ENCODE assay signal across 16 cellular contexts in genomic region chr2:187527262-187527661, GRCh38. TPM values are rescaled to one million over a fixed set of nuclear protein-coding genes. Genes with fewer than 3 reads are reported as not detected.
DNase-seq lines count a peak whose midpoint lies in the region; ATAC-seq, FAIRE-seq and TF ChIP-seq lines count a peak whose summit lies in the region.
"Had no signal": no experiment of that assay in that cellular context is flagged by ENCODE, and none has a peak within 500 bp of the region (broad histone marks: within the 10 kb centered on the region; RNA-seq: fewer than 3 reads in every experiment).

No MANE protein-coding gene starts in this region.

- H3K9me3 ChIP-seq in H9 (ENCODE audit: control insufficient read depth, low read depth, low read length) = no peaks in the 10 kb centered on the region
- H3K9me3 ChIP-seq in astrocyte (ENCODE audit: insufficient read depth, low read depth, low read length) = no peaks in the 10 kb centered on the region
- no peaks in the 10 kb centered on the region for H3K9me3 ChIP-seq in skeletal muscle satellite cell (replicated peaks; ENCODE audit: low read length)

- H2AK5ac ChIP-seq in H9 (ENCODE audit: insufficient read length, low read length) = no peak overlapping the region

- H3K4ac ChIP-seq in H9 (ENCODE audit: low read depth, low read length) = no peak overlapping the region

- H3K79me2 ChIP-seq in H9 (ENCODE audit: insufficient read depth, low read length) = no peaks in the 10 kb centered on the region
- H3K79me2 ChIP-seq in astrocyte (ENCODE audit: insufficient read depth, low read length) = peaks cover 15% of the 10 kb centered on the region

- DNase-seq in H9 = no peak
- DNase-seq in astrocyte (ENCODE audit: low read depth) = peak; percentile 77
- DNase-seq in glutamatergic neuron = no peak
- no peak for DNase-seq in SK-N-DZ (ENCODE audit: low spot score)
- DNase-seq in OCI-M1 (lab: John Stamatoyannopoulos, UW) = no peak
- DNase-seq: activated CD4-positive, alpha-beta memory T cell treated with anti-CD3 and anti-CD28 coated beads for 36 hours; activated naive CD4-positive, alpha-beta T cell treated with anti-CD3 and anti-CD28 coated beads, Interleukin-2, amount 50 U/mL, for 16 hours; DMS79 treated with DMSO at 0.1 percent for 48 hours; effector memory CD8-positive, alpha-beta T cell; naive thymus-derived CD4-positive, alpha-beta T cell; NCI-H1105 treated with DMSO at 0.1 percent for 48 hours; NCI-H82; stimulated activated naive B cell treated with anti-CD40 and anti-IgM and Interleukin-4, amounts not matched to agents 10 μg/mL and 1 μg/mL and 100 μg/mL, for 72 hours had no signal

- H3K14ac ChIP-seq in H9 (ENCODE audit: insufficient read depth, low read length) = no peak overlapping the region

- H3K79me1 ChIP-seq in H9 (ENCODE audit: insufficient read depth, low read depth, low read length, poor library complexity, severe bottlenecking) = no peaks in the 10 kb centered on the region

- H2BK5ac ChIP-seq in H9 (ENCODE audit: insufficient read length, low read length) = no peak overlapping the region

- no peaks in the 10 kb centered on the region; the same call in 1 of the 2 replicates for H3K4me1 ChIP-seq in H9 (ENCODE audit: insufficient read depth, low read length)
- peaks cover 9% of the 10 kb centered on the region for H3K4me1 ChIP-seq in astrocyte (ENCODE audit: insufficient read depth, low read length)
- peaks cover 39% of the 10 kb centered on the region for H3K4me1 ChIP-seq in skeletal muscle satellite cell (ENCODE audit: control insufficient read depth, insufficient read depth, low read length)

- no peak overlapping the region for H3K4me2 ChIP-seq in H9 (ENCODE audit: insufficient read depth, insufficient read length, low read length)
- no peak overlapping the region for H3K4me2 ChIP-seq in astrocyte (ENCODE audit: low read length)
- peak overlapping the region; percentile 40 for H3K4me2 ChIP-seq in skeletal muscle satellite cell (ENCODE audit: low read length)

- H3K4me3 Mint-ChIP-seq in H9 = no peak overlapping the region
- H3K4me3 Mint-ChIP-seq in astrocyte (ENCODE audit: unreplicated experiment) = no peak overlapping the region
- H3K4me3 Mint-ChIP-seq in glutamatergic neuron (ENCODE audit: unreplicated experiment) = peak overlapping the region; percentile 61
- H3K4me3 Mint-ChIP-seq: activated CD4-positive, alpha-beta memory T cell treated with anti-CD3 and anti-CD28 coated beads for 36 hours; effector memory CD8-positive, alpha-beta T cell; naive thymus-derived CD4-positive, alpha-beta T cell; stimulated activated naive B cell treated with anti-CD40 and anti-IgM and Interleukin-4, amounts not matched to agents 10 μg/mL and 1 μg/mL and 100 μg/mL, for 72 hours had no signal

- H2BK120ac ChIP-seq in H9 (ENCODE audit: low read depth, low read length, poor library complexity, severe bottlenecking) = no peak overlapping the region

- no peak overlapping the region for H3K27ac ChIP-seq in H9 (ENCODE audit: insufficient read length, low read depth, low read length)
- peak overlapping the region; percentile 48 for H3K27ac ChIP-seq in astrocyte (ENCODE audit: low read depth, low read length)
- H3K27ac ChIP-seq: HL-60 had no signal

- H3K9me3 Mint-ChIP-seq in H9 (0 out of 5 replicates have a peak, but pooled peaks cover 0 to 2% of the 10 kb centered on the region in 2 experiments), astrocyte (ENCODE audit: unreplicated experiment) (no peaks in the 10 kb centered on the region), glutamatergic neuron (ENCODE audit: unreplicated experiment) (no peaks in the 10 kb centered on the region)
- H3K9me3 Mint-ChIP-seq: activated CD4-positive, alpha-beta memory T cell treated with anti-CD3 and anti-CD28 coated beads for 36 hours; effector memory CD8-positive, alpha-beta T cell; naive thymus-derived CD4-positive, alpha-beta T cell; stimulated activated naive B cell treated with anti-CD40 and anti-IgM and Interleukin-4, amounts not matched to agents 10 μg/mL and 1 μg/mL and 100 μg/mL, for 72 hours had no signal

- H3K9ac ChIP-seq in H9 (ENCODE audit: extremely low read depth, insufficient read length, low read length) = no peak overlapping the region
- no peak overlapping the region for H3K9ac ChIP-seq in astrocyte (ENCODE audit: low read length)
- H3K9ac ChIP-seq in skeletal muscle satellite cell (ENCODE audit: low read depth, low read length) = peak overlapping the region; percentile 17

- H4K20me1 ChIP-seq in H9 (ENCODE audit: control insufficient read depth, insufficient read depth, insufficient read length) (no peaks in the 10 kb centered on the region), astrocyte (ENCODE audit: insufficient read depth, low read length) (no peaks in the 10 kb centered on the region)

- H3K18ac ChIP-seq in H9 (ENCODE audit: insufficient read length, low read depth, low read length) = no peak overlapping the region

- H3K4me1 Mint-ChIP-seq in H9 (peaks cover 17 to 20% of the 10 kb centered on the region in 2 experiments), astrocyte (ENCODE audit: low read depth, unreplicated experiment) (peaks cover 5% of the 10 kb centered on the region), glutamatergic neuron (ENCODE audit: low read depth, unreplicated experiment) (peaks cover 15% of the 10 kb centered on the region)
- H3K4me1 Mint-ChIP-seq: stimulated activated naive B cell treated with anti-CD40 and anti-IgM and Interleukin-4, amounts not matched to agents 10 μg/mL and 1 μg/mL and 100 μg/mL, for 72 hours had no signal

- TF ChIP-seq CTCF in H9 (conservative IDR thresholded peaks at IDR 0.05) (no peak), astrocyte (IDR thresholded peaks at IDR 0.05; ENCODE audit: insufficient read depth, low read depth, low read length) (no peak), glutamatergic neuron (IDR thresholded peaks at IDR 0.05; ENCODE audit: partially characterized antibody, unreplicated experiment) (no peak)

- H3K36me3 Mint-ChIP-seq in H9 (ENCODE audit: insufficient read depth in 1 of 3, low read depth in 3 of 3) (0 out of 7 replicates have a peak, but pooled peaks cover 0 to 1% (median 0%) of the 10 kb centered on the region in 3 experiments), astrocyte (ENCODE audit: low read depth, unreplicated experiment) (peaks cover 2% of the 10 kb centered on the region), glutamatergic neuron (ENCODE audit: unreplicated experiment) (no peaks in the 10 kb centered on the region)
- H3K36me3 Mint-ChIP-seq: activated CD4-positive, alpha-beta memory T cell treated with anti-CD3 and anti-CD28 coated beads for 36 hours; naive thymus-derived CD4-positive, alpha-beta T cell; stimulated activated naive B cell treated with anti-CD40 and anti-IgM and Interleukin-4, amounts not matched to agents 10 μg/mL and 1 μg/mL and 100 μg/mL, for 72 hours had no signal

- H3K23me2 ChIP-seq in H9 (ENCODE audit: insufficient read length, low read depth, low read length, poor library complexity, severe bottlenecking) = no peaks in the 10 kb centered on the region

- no peak overlapping the region for H3K23ac ChIP-seq in H9 (ENCODE audit: insufficient read length, low read depth, low read length)

- H3T11ph ChIP-seq in H9 (ENCODE audit: low read length) = no peak overlapping the region

- WGBS in H9 (ENCODE audit: extremely low coverage, insufficient read length, low lambda C conversion rate) = no CpG with 5 or more reads among the region's 4 CpGs

- H2BK15ac ChIP-seq in H9 (ENCODE audit: low read depth, low read length) = no peak overlapping the region

- H3K27ac Mint-ChIP-seq in H9 = peak overlapping the region; percentile 39 to 98 (median 72); a peak in 4 of 7 replicates
- no peak overlapping the region for H3K27ac Mint-ChIP-seq in astrocyte (ENCODE audit: unreplicated experiment)
- H3K27ac Mint-ChIP-seq in glutamatergic neuron (ENCODE audit: unreplicated experiment) = peak overlapping the region; percentile 81
- H3K27ac Mint-ChIP-seq: activated CD4-positive, alpha-beta memory T cell treated with anti-CD3 and anti-CD28 coated beads for 36 hours; effector memory CD8-positive, alpha-beta T cell; naive thymus-derived CD4-positive, alpha-beta T cell; stimulated activated naive B cell treated with anti-CD40 and anti-IgM and Interleukin-4, amounts not matched to agents 10 μg/mL and 1 μg/mL and 100 μg/mL, for 72 hours had no signal

- no peaks in the 10 kb centered on the region for H3K27me3 Mint-ChIP-seq in H9 (ENCODE audit: low read depth)
- no peaks in the 10 kb centered on the region for H3K27me3 Mint-ChIP-seq in astrocyte (ENCODE audit: low read depth, unreplicated experiment)
- H3K27me3 Mint-ChIP-seq in glutamatergic neuron (ENCODE audit: unreplicated experiment) = no peaks in the 10 kb centered on the region
- H3K27me3 Mint-ChIP-seq: activated CD4-positive, alpha-beta memory T cell treated with anti-CD3 and anti-CD28 coated beads for 36 hours; effector memory CD8-positive, alpha-beta T cell; stimulated activated naive B cell treated with anti-CD40 and anti-IgM and Interleukin-4, amounts not matched to agents 10 μg/mL and 1 μg/mL and 100 μg/mL, for 72 hours had no signal

- no peak overlapping the region for H2BK12ac ChIP-seq in H9 (ENCODE audit: insufficient read length, low read depth, low read length)

- no peak for ATAC-seq in GM18517 (IDR thresholded peaks at IDR 0.05; ENCODE audit: unreplicated experiment)
- ATAC-seq: effector memory CD8-positive, alpha-beta T cell; naive thymus-derived CD4-positive, alpha-beta T cell; stimulated activated naive B cell treated with anti-CD40 and anti-IgM and Interleukin-4, amounts not matched to agents 10 μg/mL and 1 μg/mL and 100 μg/mL, for 72 hours had no signal

- no peak overlapping the region for H2AFZ ChIP-seq in H9 (ENCODE audit: low read length)
- no peak overlapping the region for H2AFZ ChIP-seq in astrocyte (ENCODE audit: low read depth, low read length)

- H3K27me3 ChIP-seq in H9 (ENCODE audit: insufficient read depth, low read length) = no peaks in the 10 kb centered on the region
- H3K27me3 ChIP-seq in astrocyte (ENCODE audit: insufficient read depth, low read length) = no peaks in the 10 kb centered on the region
- no peaks in the 10 kb centered on the region for H3K27me3 ChIP-seq in skeletal muscle satellite cell (ENCODE audit: control insufficient read depth, insufficient read depth, low read length)

- no peak overlapping the region for H4K8ac ChIP-seq in H9 (replicated peaks; ENCODE audit: insufficient read length, low read depth, low read length)

- no peak overlapping the region for H4K91ac ChIP-seq in H9 (ENCODE audit: insufficient read length, low read depth, low read length)

- FAIRE-seq in astrocyte (lab: Jason Lieb, UNC) = no peak

- no peak overlapping the region for H3K56ac ChIP-seq in H9 (ENCODE audit: insufficient read length, low read depth, low read length)

- H3K36me3 ChIP-seq in astrocyte (ENCODE audit: insufficient read depth, low read length) = peaks cover 2% of the 10 kb centered on the region
- peaks cover 32% of the 10 kb centered on the region for H3K36me3 ChIP-seq in skeletal muscle satellite cell (ENCODE audit: insufficient read depth, low read length)

- H4K5ac ChIP-seq in H9 (ENCODE audit: insufficient read length, low read depth, low read length) = no peak overlapping the region

- H3K4me3 ChIP-seq in astrocyte (ENCODE audit: insufficient read depth, low read depth, low read length) (no peak overlapping the region), skeletal muscle satellite cell (ENCODE audit: low read length) (no peak overlapping the region)

- no peak overlapping the region for H2BK20ac ChIP-seq in H9 (ENCODE audit: low read depth, low read length, poor library complexity, severe bottlenecking)

RNA-seq across cellular contexts. Expression of gene TFPI, which starts 27.0 kb away (rescaled TPM):
- total RNA-seq in H9 (2021) (5.7 and 5.8 TPM in 2 replicates), astrocyte (52.9 and 56.6 TPM in 2 replicates), glutamatergic neuron (ENCODE audit: unreplicated experiment) (0.59 TPM)
- 304 and 327 TPM in 2 replicates for total RNA-seq in skeletal muscle satellite cell (2012; rRNA removed)
- 0.21 TPM in 1 of 2 replicates, not detected in the other for polyA plus RNA-seq in SK-N-DZ (2014; cell fraction: cytosol; rRNA removed)
- not detected in 2 replicates for polyA plus RNA-seq in SK-N-DZ (2014; cell fraction: nucleus; rRNA removed)
- total RNA-seq: activated CD4-positive, alpha-beta memory T cell treated with anti-CD3 and anti-CD28 coated beads for 36 hours had no signal
- polyA plus RNA-seq: naive thymus-derived CD4-positive, alpha-beta T cell had no signal
